16 cellular contexts compared by ENCODE assay signal in genomic region chr19:43300876-43301765, GRCh38. TPM values are rescaled to one million over a fixed set of nuclear protein-coding genes. Genes with fewer than 3 reads are reported as not detected.
DNase-seq lines count a peak whose midpoint lies in the region; ATAC-seq lines count a peak whose summit lies in the region.
"Had no signal": no experiment of that assay in that cellular context is flagged by ENCODE, and none has a peak within 500 bp of the region (broad histone marks: within the 10 kb centered on the region; RNA-seq: fewer than 3 reads in every experiment).

No MANE protein-coding gene starts in this region.

- DNase-seq in ELR (ENCODE audit: low read depth) (peak; percentile 36), HT1080 (ENCODE audit: low read depth) (peak; percentile 87), cerebellar cortex (ENCODE audit: low spot score) (peak; percentile 89), kidney tubule cell (ENCODE audit: low spot score) (peak; percentile 39), sciatic nerve (ENCODE audit: low spot score) (no peak), NCI-H524 (lab: John Stamatoyannopoulos, UW) (no peak), HuH-7 (ENCODE audit: low spot score) (no peak)
- DNase-seq: C1 segment of cervical spinal cord; CD8-positive, alpha-beta memory T cell; DMS53; H9; NCI-H187; NCI-H2107; NCI-H524 treated with DMSO at 0.1 percent for 48 hours; SW 1271 had no signal

- intact Hi-C loops in sciatic nerve (cut with DNase I), result no loop called here

- ATAC-seq in sciatic nerve, result no peak
- ATAC-seq: K562 had no signal

RNA-seq across cellular contexts. Expression of gene PSG9, which starts 31.8 kb away (rescaled TPM):
- total RNA-seq in HT1080 (2014; rRNA removed; shearing (Covaris generic)), result 0.14 and 0.40 TPM in 2 replicates
- polyA plus RNA-seq in HT1080 (2015; cell fraction: cytosol; rRNA removed), result 0.05 and 0.16 TPM in 2 replicates
- 0.11 and 0.17 TPM in 2 replicates for polyA plus RNA-seq in HT1080 (2015; cell fraction: nucleus; rRNA removed)
- total RNA-seq in sciatic nerve, result not detected
- total RNA-seq: CD8-positive, alpha-beta memory T cell; H9; K562 had no signal
- polyA plus RNA-seq: CD8-positive, alpha-beta memory T cell had no signal

RNA-seq across cellular contexts. Expression of gene CD177, which starts 52.4 kb away (rescaled TPM):
- not detected in 2 replicates for total RNA-seq in HT1080 (2014; rRNA removed; shearing (Covaris generic))
- 0.14 and 0.15 TPM in 2 replicates for polyA plus RNA-seq in HT1080 (2015; cell fraction: cytosol; rRNA removed)
- polyA plus RNA-seq in HT1080 (2015; cell fraction: nucleus; rRNA removed), result 0.08 TPM in 1 of 2 replicates, not detected in the other
- 19.3 TPM for total RNA-seq in sciatic nerve
- total RNA-seq: CD8-positive, alpha-beta memory T cell; K562 had no signal
- polyA plus RNA-seq: CD8-positive, alpha-beta memory T cell; K562 had no signal

Comparison
In these comparisons a context has a peak if more than half of its experiments do, and no peak if none do; other contexts are left out.
1. DNase-seq: peak in ELR (single experiment), HT1080 (single experiment), cerebellar cortex (single experiment) and kidney tubule cell (single experiment); none in sciatic nerve (single experiment), NCI-H524 (0 of 2) and HuH-7 (single experiment).
2. RNA of gene CD177, which starts 52.4 kb away (total RNA-seq): 19.3 TPM in sciatic nerve (single experiment); not detected in HT1080; every median in the first group is over 10 times any median in the second.